Comparison of ENCODE assay signal across 8 cellular contexts in genomic region chr5:143403357-143403606, GRCh38. TPM values are rescaled to one million over a fixed set of nuclear protein-coding genes. Genes with fewer than 3 reads are reported as not detected.
DNase-seq lines count a peak whose midpoint lies in the region; ATAC-seq and TF ChIP-seq lines count a peak whose summit lies in the region.

No MANE protein-coding gene starts in this region.

- peaks cover 13% of the 10 kb centered on the region for H3K9me3 Mint-ChIP-seq in T-helper 1 cell treated with Interleukin-12 subunit alpha and Interleukin-12 subunit beta and Interleukin-4 antibody, amounts not matched to agents 30 μg/mL and 1 μg/mL, for 36 hours

- no peak for TF ChIP-seq CTCF in kidney epithelial cell (IDR thresholded peaks at IDR 0.05; ENCODE audit: insufficient read depth, low read length, poor library complexity, severe bottlenecking)

- H3K4me3 Mint-ChIP-seq in T-helper 1 cell treated with Interleukin-12 subunit alpha and Interleukin-12 subunit beta and Interleukin-4 antibody, amounts not matched to agents 30 μg/mL and 1 μg/mL, for 36 hours, result peak overlapping the region; percentile 76

- no peaks in the 10 kb centered on the region for H3K36me3 ChIP-seq in kidney epithelial cell (ENCODE audit: control insufficient read depth, insufficient read depth, low read length)

- H3K27ac ChIP-seq in adipose tissue (ENCODE audit: low read depth, low read length) (peak overlapping the region; percentile 73), substantia nigra (ENCODE audit: low read depth, low read length, poor library complexity, severe bottlenecking) (peak overlapping the region; percentile 95)

- H3K36me3 Mint-ChIP-seq in T-helper 1 cell treated with Interleukin-12 subunit alpha and Interleukin-12 subunit beta and Interleukin-4 antibody, amounts not matched to agents 30 μg/mL and 1 μg/mL, for 36 hours (ENCODE audit: low read depth), result peaks cover 41% of the 10 kb centered on the region

- no peaks in the 10 kb centered on the region for H3K27me3 Mint-ChIP-seq in T-helper 1 cell treated with Interleukin-12 subunit alpha and Interleukin-12 subunit beta and Interleukin-4 antibody, amounts not matched to agents 30 μg/mL and 1 μg/mL, for 36 hours (ENCODE audit: low read depth)

- peak overlapping the region; percentile 80 for H3K27ac Mint-ChIP-seq in T-helper 1 cell treated with Interleukin-12 subunit alpha and Interleukin-12 subunit beta and Interleukin-4 antibody, amounts not matched to agents 30 μg/mL and 1 μg/mL, for 36 hours

- DNase-seq in T-helper 1 cell (no peak), kidney epithelial cell (ENCODE audit: low read depth) (no peak), substantia nigra (lab: John Stamatoyannopoulos, UW) (no peak), COLO668 (lab: John Stamatoyannopoulos, UW; ENCODE audit: unreplicated experiment) (no peak), NCI-H2107 treated with DMSO at 0.1 percent for 48 hours (lab: John Stamatoyannopoulos, UW; ENCODE audit: unreplicated experiment) (no peak)

- 0 to 1% (median 0%) methylated on average over 27 to 29 of the region's 29 CpGs for WGBS in adipose tissue, 3 donors

- H3K4me1 Mint-ChIP-seq in T-helper 1 cell treated with Interleukin-12 subunit alpha and Interleukin-12 subunit beta and Interleukin-4 antibody, amounts not matched to agents 30 μg/mL and 1 μg/mL, for 36 hours (ENCODE audit: low read depth), result peaks cover 49% of the 10 kb centered on the region

- no peaks in the 10 kb centered on the region for H3K27me3 ChIP-seq in kidney epithelial cell (ENCODE audit: control insufficient read depth, insufficient read depth, low read length)

- ATAC-seq in HG03139 (IDR thresholded peaks at IDR 0.05; ENCODE audit: unreplicated experiment), result peak; percentile 5

- H3K4me3 ChIP-seq in kidney epithelial cell (ENCODE audit: low read depth, low read length), result peak overlapping the region; percentile 88

RNA-seq across cellular contexts. Expression of gene NR3C1, which starts 0.2 kb away (rescaled TPM):
- polyA plus RNA-seq in adipose tissue, result 10 to 100 TPM in 2 of 3 donors, 1 to 10 TPM in 1; 8.9 to 31.6 (median 24.4) TPM
- 18.3 and 25.3 TPM in 2 replicates for total RNA-seq in kidney epithelial cell
